ENCODE assay signal across 8 cellular contexts in the genomic region with DNA sequence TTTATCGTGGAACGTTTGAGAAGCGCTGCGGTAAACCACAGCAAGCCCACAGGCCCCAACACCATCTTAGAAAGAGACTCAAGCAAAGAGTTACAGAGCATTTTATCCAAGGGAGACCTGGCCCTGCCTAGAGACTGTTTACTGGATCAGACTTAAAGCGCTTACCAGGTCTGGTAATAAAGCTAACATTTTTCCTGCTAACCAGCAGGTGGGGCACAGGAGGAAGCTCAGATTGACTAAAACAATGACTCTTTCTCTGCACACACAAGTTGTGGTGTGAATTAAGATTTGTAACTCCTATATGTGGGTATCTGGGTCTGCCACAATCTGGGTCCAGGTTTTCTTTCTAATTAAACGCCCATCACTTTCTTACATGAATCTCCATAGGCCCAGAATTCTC.
DNase-seq lines count a peak whose midpoint lies in the region; ATAC-seq and TF ChIP-seq lines count a peak whose summit lies in the region.

No MANE protein-coding gene starts in this region.

- TF ChIP-seq RAD21 in IMR-90 (IDR thresholded peaks at IDR 0.05; ENCODE audit: low read length): peak; percentile 40
- peak; percentile 50 for TF ChIP-seq RAD21 in SK-N-SH (IDR thresholded peaks at IDR 0.05; ENCODE audit: low read length)

- no peak for TF ChIP-seq EP300 in SK-N-SH (IDR thresholded peaks at IDR 0.05; ENCODE audit: borderline replicate concordance in 1 of 2, low read depth in 1 of 2, low read length in 1 of 2)

- intact Hi-C loops in IMR-90 (cut with micrococcal nuclease): loop anchor here (2.0 kb wide), 1 partner anchor 470 kb away; no protein-coding TSS in a partner anchor
- intact Hi-C loops in testis (cut with DNase I; ENCODE audit: low total_unique reads): no loop called here

- H2BK5ac ChIP-seq in IMR-90 (ENCODE audit: low read depth, low read length, poor library complexity, severe bottlenecking): no peak overlapping the region

- H2AFZ ChIP-seq in IMR-90 (replicated peaks; ENCODE audit: low read length, poor library complexity) (no peak overlapping the region), SK-N-SH (ENCODE audit: low read depth) (no peak overlapping the region)

- H3K14ac ChIP-seq in IMR-90 (replicated peaks; ENCODE audit: low read depth, low read length): no peak overlapping the region

- peaks cover 82% of the 10 kb centered on the region for H3K27me3 ChIP-seq in IMR-90 (ENCODE audit: control insufficient read depth, insufficient read depth, low read length)
- H3K27me3 ChIP-seq in SK-N-SH (ENCODE audit: insufficient read depth): peaks cover 40% of the 10 kb centered on the region
- no peaks in the 10 kb centered on the region for H3K27me3 ChIP-seq in testis

- H3K36me3 ChIP-seq in IMR-90 (ENCODE audit: control insufficient read depth, insufficient read depth, low read length) (no peaks in the 10 kb centered on the region), SK-N-SH (replicated peaks in 1 of 2; ENCODE audit: control insufficient read depth in 1 of 2, insufficient read depth in 2 of 2, low read length in 1 of 2) (no peaks in the 10 kb centered on the region), testis (ENCODE audit: low read depth, missing control alignments) (no peaks in the 10 kb centered on the region)

- CTCF ChIA-PET in IMR-90 (lab: Yijun Ruan, JAX) (interaction anchor here (0.9 to 1.5 kb wide), 2 partner anchors 14 to 43 kb away, joined by 3 read pairs; no protein-coding TSS in a partner anchor), SK-N-SH (lab: Yijun Ruan, JAX) (interaction anchor here (0.6 to 4.8 kb wide), 19 partner anchors 9 to 471 kb away, joined by 3 to 35 read pairs (median 4); no protein-coding TSS in a partner anchor)

- TF ChIP-seq CTCF in IMR-90 (conservative IDR thresholded peaks at IDR 0.05; ENCODE audit: low read depth, low read length) (0 out of 2 replicates have a peak, but pooled peaks have one; percentile 34), SK-N-SH (IDR thresholded peaks at IDR 0.05) (peak; percentile 54), testis (IDR thresholded peaks at IDR 0.05) (peak in 1 of 3 experiments; percentile 20)

- H3K9ac ChIP-seq in IMR-90 (ENCODE audit: low read depth, low read length) (no peak overlapping the region), SK-N-SH (no peak overlapping the region)

- no peak overlapping the region for H3K4me2 ChIP-seq in IMR-90 (ENCODE audit: low read depth, low read length)
- H3K4me2 ChIP-seq in SK-N-SH: no peak overlapping the region

- H3K23ac ChIP-seq in IMR-90 (ENCODE audit: low read depth, low read length): no peak overlapping the region

- H4K91ac ChIP-seq in IMR-90 (ENCODE audit: insufficient read depth, low read depth, low read length): no peak overlapping the region

- in situ Hi-C loops in IMR-90 (cut with MboI; ENCODE audit: low sequenced_read_pairs): no loop called here

- H3K4me1 ChIP-seq in IMR-90 (ENCODE audit: control insufficient read depth, insufficient read depth, low read length) (no peaks in the 10 kb centered on the region), SK-N-SH (ENCODE audit: control insufficient read depth in 1 of 2, insufficient read depth in 2 of 2, low read depth in 1 of 2, low read length in 1 of 2) (peaks cover 0 to 5% of the 10 kb centered on the region in 2 experiments; a peak in 1 of 4 replicates), testis (peaks cover 5% of the 10 kb centered on the region)

- peaks cover 3% of the 10 kb centered on the region; the same call in 1 of the 2 replicates for H3K9me3 ChIP-seq in IMR-90 (ENCODE audit: control insufficient read depth, insufficient read depth, low read length)
- H3K9me3 ChIP-seq in SK-N-SH: no peaks in the 10 kb centered on the region
- H3K9me3 ChIP-seq in testis: no peaks in the 10 kb centered on the region

- H3K27ac ChIP-seq in IMR-90 (ENCODE audit: insufficient read depth, low read length): no peak overlapping the region
- no peak overlapping the region for H3K27ac ChIP-seq in SK-N-SH (ENCODE audit: low read depth in 2 of 2, low read length in 1 of 2)
- H3K27ac ChIP-seq in testis: no peak overlapping the region

- no peak overlapping the region for H3K56ac ChIP-seq in IMR-90 (ENCODE audit: extremely low read depth, insufficient read depth, low read length)

- no peaks in the 10 kb centered on the region for H3K79me2 ChIP-seq in SK-N-SH (ENCODE audit: insufficient read depth)

- no peak overlapping the region for H2BK20ac ChIP-seq in IMR-90 (ENCODE audit: low read depth, low read length)

- BruUV-seq in IMR-90 (replicated peaks; lab: Mats Ljungman, UMichigan): no TSS peak

- POLR2A ChIA-PET in IMR-90 (lab: Charles Lee; ENCODE audit: unreplicated experiment): interaction anchor here (0.5 kb wide), 1 partner anchor 62 kb away, joined by 3 read pairs; no protein-coding TSS in a partner anchor
- POLR2A ChIA-PET in SK-N-SH (lab: Yijun Ruan, JAX): no interaction called here

- dilution Hi-C loops in IMR-90 (cut with HindIII; ENCODE audit: low sequenced_read_pairs, unreplicated experiment): no loop called here

- no peaks in the 10 kb centered on the region for H3K79me1 ChIP-seq in IMR-90 (ENCODE audit: low read depth in 1 of 2, low read length in 2 of 2)

- no peak overlapping the region for H2AK9ac ChIP-seq in IMR-90 (replicated peaks; ENCODE audit: low read depth, low read length, poor library complexity)

- H3K9me1 ChIP-seq in IMR-90 (ENCODE audit: insufficient read depth, low read length): no peaks in the 10 kb centered on the region

- ATAC-seq in IMR-90 (ENCODE audit: low read depth) (0 out of 2 replicates have a peak, but pooled peaks have one; percentile 29), GM18861 (IDR thresholded peaks at IDR 0.05; ENCODE audit: unreplicated experiment) (no peak)

- H4K20me1 ChIP-seq in IMR-90 (ENCODE audit: insufficient read depth, low read length) (no peaks in the 10 kb centered on the region), SK-N-SH (ENCODE audit: insufficient read depth) (no peaks in the 10 kb centered on the region)

- no peak overlapping the region for H2AK5ac ChIP-seq in IMR-90 (ENCODE audit: low read depth, low read length)

- H4K5ac ChIP-seq in IMR-90 (ENCODE audit: low read depth, low read length): no peak overlapping the region

- DNase-seq in COR-L47 (lab: John Stamatoyannopoulos, UW) (peak; percentile 16), IMR-90 (peak; percentile 30), SK-N-SH (peak; percentile 42), kidney tubule cell (ENCODE audit: low spot score) (peak; percentile 56), hepatic stellate cell (ENCODE audit: low spot score) (no peak), testis (no peak), SW 1271 (lab: John Stamatoyannopoulos, UW) (no peak)

- H3K4ac ChIP-seq in IMR-90 (ENCODE audit: low read depth, low read length): no peak overlapping the region

- no peak overlapping the region for H2BK15ac ChIP-seq in IMR-90 (ENCODE audit: low read depth, low read length)

- H4K8ac ChIP-seq in IMR-90 (ENCODE audit: low read depth in 2 of 2, low read length in 2 of 2): no peak overlapping the region

- no peak overlapping the region for H3K18ac ChIP-seq in IMR-90 (ENCODE audit: low read depth, low read length)

- no peaks in the 10 kb centered on the region for H3K9me2 ChIP-seq in SK-N-SH

- no CpG with 5 or more reads among the region's 6 CpGs for WGBS in IMR-90 (ENCODE audit: extremely low coverage in 2 of 2, insufficient read length in 1 of 2), 2 experiments
- WGBS in SK-N-SH (ENCODE audit: low lambda C conversion rate): 72% methylated on average over 6 of the region's 6 CpGs
- WGBS in testis, 2 donors: 86 to 88% methylated on average over 6 of the region's 6 CpGs

- H2BK120ac ChIP-seq in IMR-90 (ENCODE audit: low read depth, low read length): no peak overlapping the region

- H3K4me3 ChIP-seq in IMR-90 (ENCODE audit: insufficient read depth, low read depth, low read length): no peak overlapping the region
- no peak overlapping the region; a peak in 1 of 4 replicates for H3K4me3 ChIP-seq in SK-N-SH (ENCODE audit: low read depth in 2 of 2, low read length in 1 of 2)
- no peak overlapping the region for H3K4me3 ChIP-seq in testis

- TF ChIP-seq POLR2A in IMR-90 (IDR thresholded peaks at IDR 0.05; ENCODE audit: low read depth, low read length): no peak
- no peak for TF ChIP-seq POLR2A in testis (IDR thresholded peaks at IDR 0.05)

- H3F3A ChIP-seq in SK-N-SH (replicated peaks; ENCODE audit: insufficient read depth): no peaks in the 10 kb centered on the region

TF ChIP-seq in IMR-90, 13 proteins besides CTCF, POLR2A, EP300 and RAD21:
- TF ChIP-seq NFE2L2 (IDR thresholded peaks at IDR 0.05; ENCODE audit: low read depth, low read length): no peak
- no peak for TF ChIP-seq MXI1 (IDR thresholded peaks at IDR 0.05; ENCODE audit: borderline replicate concordance, low read depth, low read length)
- peak; percentile 38 for TF ChIP-seq SMC3 (IDR thresholded peaks at IDR 0.05; ENCODE audit: low read depth, low read length)
- no peak for TF ChIP-seq CHD1 (IDR thresholded peaks at IDR 0.05; ENCODE audit: low read depth, low read length)
- no peak for TF ChIP-seq CEBPB (IDR thresholded peaks at IDR 0.05; ENCODE audit: low read depth, low read length)
- no peak for TF ChIP-seq RCOR1 (IDR thresholded peaks at IDR 0.05; ENCODE audit: insufficient replicate concordance, low read length)
TF ChIP-seq in IMR-90: peak in this region for 1.

TF ChIP-seq in SK-N-SH, 30 proteins besides CTCF, POLR2A, EP300 and RAD21:
- TF ChIP-seq FOXJ3 (CRISPR knock-in tag; IDR thresholded peaks at IDR 0.05): no peak
- TF ChIP-seq SMC3 (IDR thresholded peaks at IDR 0.05; ENCODE audit: low read depth, low read length): peak; percentile 54
- TF ChIP-seq, protein P1, sequence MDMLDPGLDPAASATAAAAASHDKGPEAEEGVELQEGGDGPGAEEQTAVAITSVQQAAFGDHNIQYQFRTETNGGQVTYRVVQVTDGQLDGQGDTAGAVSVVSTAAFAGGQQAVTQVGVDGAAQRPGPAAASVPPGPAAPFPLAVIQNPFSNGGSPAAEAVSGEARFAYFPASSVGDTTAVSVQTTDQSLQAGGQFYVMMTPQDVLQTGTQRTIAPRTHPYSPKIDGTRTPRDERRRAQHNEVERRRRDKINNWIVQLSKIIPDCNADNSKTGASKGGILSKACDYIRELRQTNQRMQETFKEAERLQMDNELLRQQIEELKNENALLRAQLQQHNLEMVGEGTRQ (IDR thresholded peaks at IDR 0.05; ENCODE audit: borderline replicate concordance, low read depth, low read length): no peak

Comparison
In these comparisons a context has a peak if more than half of its experiments do, and no peak if none do; other contexts are left out.
1. DNase-seq: peak in COR-L47 (single experiment), IMR-90 (single experiment), SK-N-SH (single experiment) and kidney tubule cell (single experiment); none in hepatic stellate cell (single experiment), testis (single experiment) and SW 1271 (0 of 2).